17 cellular contexts compared by ENCODE assay signal in genomic region chr5:132524877-132525276, GRCh38. TPM values are rescaled to one million over a fixed set of nuclear protein-coding genes. Genes with fewer than 3 reads are reported as not detected.
"Had no signal": no experiment of that assay in that cellular context is flagged by ENCODE, and none has a peak within 500 bp of the region (broad histone marks: within the 10 kb centered on the region; RNA-seq: fewer than 3 reads in every experiment).

No MANE protein-coding gene starts in this region.

RNA-seq across cellular contexts. Expression of gene IL5, which starts 18.4 kb away (rescaled TPM):
- total RNA-seq: activated naive CD4-positive, alpha-beta T cell treated with anti-CD3 and anti-CD28 coated beads for 36 hours; bronchial epithelial cell; endodermal cell; esophagus mucosa; left cardiac atrium; left ventricle myocardium superior; lung microvascular endothelial cell; mucosa of gallbladder; ovary; progenitor cell of endocrine pancreas; renal cortical epithelial cell; right lobe of liver; skeletal muscle tissue; suprapubic skin; upper lobe of right lung had no signal
- polyA plus RNA-seq: keratinocyte, neural cell, ovary had no signal
